23 cellular contexts compared by ENCODE assay signal in genomic region chr3:175073209-175073905, GRCh38.
DNase-seq lines count a peak whose midpoint lies in the region; ATAC-seq and TF ChIP-seq lines count a peak whose summit lies in the region.
"Had no signal": no experiment of that assay in that cellular context is flagged by ENCODE, and none has a peak within 500 bp of the region (broad histone marks: within the 10 kb centered on the region; RNA-seq: fewer than 3 reads in every experiment).

No MANE protein-coding gene starts in this region.

- H3K9ac ChIP-seq in adipocyte (ENCODE audit: low read length): no peak overlapping the region

- DNase-seq in DMS153 (lab: John Stamatoyannopoulos, UW) (peak; percentile 24), DMS153 treated with DMSO at 0.1 percent for 48 hours (lab: John Stamatoyannopoulos, UW; ENCODE audit: unreplicated experiment) (no peak), DMS53 (lab: John Stamatoyannopoulos, UW) (peak; percentile 22), adipocyte (ENCODE audit: low read depth) (peak; percentile 14), fibroblast of villous mesenchyme (ENCODE audit: low read depth) (peak; percentile 51)
- DNase-seq: activated CD4-positive, alpha-beta T cell treated with anti-CD3 and anti-CD28 coated beads, Interleukin-2, amount 50 U/mL, for 4 hours; activated CD8-positive, alpha-beta memory T cell treated with anti-CD3 and anti-CD28 coated beads, Interleukin-2, amount 50 U/mL, for 4 hours; Caco-2; effector memory CD8-positive, alpha-beta T cell; heart left ventricle; left ventricle myocardium inferior; naive thymus-derived CD8-positive, alpha-beta T cell; NCI-H2029; NCI-H510A; T-helper 9 cell; trophoblast cell had no signal

- no peak for TF ChIP-seq CTCF in fibroblast of villous mesenchyme (IDR thresholded peaks at IDR 0.05; ENCODE audit: insufficient read depth, low read depth, low read length)

- H3K4me1 ChIP-seq in adipocyte (ENCODE audit: control insufficient read depth, insufficient read depth, low read length): peaks cover 16% of the 10 kb centered on the region
- H3K4me1 ChIP-seq: HAP-1, heart left ventricle, left ventricle myocardium inferior had no signal

- no peaks in the 10 kb centered on the region for H3K9me3 ChIP-seq in adipocyte (ENCODE audit: control insufficient read depth, low read length)
- H3K9me3 ChIP-seq: Caco-2, HAP-1 had no signal

- ATAC-seq in HG02852 (IDR thresholded peaks at IDR 0.05; ENCODE audit: unreplicated experiment) (no peak), GM21529 (IDR thresholded peaks at IDR 0.05; ENCODE audit: unreplicated experiment) (no peak), HG02870 (IDR thresholded peaks at IDR 0.05; ENCODE audit: unreplicated experiment) (no peak)
- ATAC-seq: activated naive CD4-positive, alpha-beta T cell treated with anti-CD3 and anti-CD28 coated beads, Interleukin-2, amount 50 U/mL, for 72 hours; activated T-helper 17 cell treated with anti-CD3 and anti-CD28 coated beads, Interleukin-2, amount 50 U/mL, for 72 hours; effector memory CD8-positive, alpha-beta T cell; heart left ventricle; naive thymus-derived CD8-positive, alpha-beta T cell; WTC11 had no signal

- H3K36me3 ChIP-seq in adipocyte (ENCODE audit: control insufficient read depth, insufficient read depth, low read length, severe bottlenecking): no peaks in the 10 kb centered on the region
- H3K36me3 ChIP-seq: HAP-1, heart left ventricle, left ventricle myocardium inferior had no signal

- no peaks in the 10 kb centered on the region for H3K27me3 ChIP-seq in adipocyte (replicated peaks; ENCODE audit: control insufficient read depth, insufficient read depth, low read length)
- H3K27me3 ChIP-seq: heart left ventricle had no signal

- H3K4me3 ChIP-seq in adipocyte (ENCODE audit: low read length) (no peak overlapping the region), fibroblast of villous mesenchyme (ENCODE audit: low read depth, low read length) (no peak overlapping the region)
- H3K4me3 ChIP-seq: HAP-1, heart left ventricle, left ventricle myocardium inferior had no signal
